In genomic region chr14:101874001-101874400, GRCh38 we compare ENCODE assay signal across 19 cellular contexts.
DNase-seq lines count a peak whose midpoint lies in the region; ATAC-seq and TF ChIP-seq lines count a peak whose summit lies in the region.
"Had no signal": no experiment of that assay in that cellular context is flagged by ENCODE, and none has a peak within 500 bp of the region (broad histone marks: within the 10 kb centered on the region; RNA-seq: fewer than 3 reads in every experiment).

No MANE protein-coding gene starts in this region.

- no peak overlapping the region for H2AFZ ChIP-seq in OCI-LY3 (ENCODE audit: low read depth, low read length)

- peaks cover 86% of the 10 kb centered on the region for H3K4me1 Mint-ChIP-seq in activated T-cell treated with anti-CD3 and anti-CD28 coated beads, Interleukin-2, amount 50 U/mL, for 24 hours (ENCODE audit: low read depth)
- peaks cover 96% of the 10 kb centered on the region for H3K4me1 Mint-ChIP-seq in central memory CD8-positive, alpha-beta T cell
- peaks cover 40 to 93% of the 10 kb centered on the region in 2 donors for H3K4me1 Mint-ChIP-seq in stimulated activated naive B cell treated with anti-CD40 and anti-IgM and Interleukin-4, amounts not matched to agents 10 μg/mL and 1 μg/mL and 100 μg/mL, for 72 hours

- no peak for TF ChIP-seq CTCF in OCI-LY3 (IDR thresholded peaks at IDR 0.05; ENCODE audit: low read depth, low read length)

- 0 out of 2 replicates have a peak, but pooled peaks cover 6% of the 10 kb centered on the region for H4K20me1 ChIP-seq in OCI-LY3 (ENCODE audit: insufficient read depth, low read length)

- H3K79me2 ChIP-seq in OCI-LY3 (ENCODE audit: low read length): peaks cover 73% of the 10 kb centered on the region

- no peaks in the 10 kb centered on the region for H3K27me3 ChIP-seq in OCI-LY3 (ENCODE audit: low read depth, low read length)
- H3K27me3 ChIP-seq: left lung, thyroid gland had no signal

- H3K27ac Mint-ChIP-seq in activated T-cell treated with anti-CD3 and anti-CD28 coated beads, Interleukin-2, amount 50 U/mL, for 24 hours: peak overlapping the region; percentile 13
- peak overlapping the region; percentile 38 for H3K27ac Mint-ChIP-seq in central memory CD8-positive, alpha-beta T cell (ENCODE audit: low read depth)
- H3K27ac Mint-ChIP-seq in stimulated activated naive B cell treated with anti-CD40 and anti-IgM and Interleukin-4, amounts not matched to agents 10 μg/mL and 1 μg/mL and 100 μg/mL, for 72 hours: peak overlapping the region; percentile 37
- H3K27ac Mint-ChIP-seq: stimulated activated memory B cell treated with anti-CD40 and anti-IgM and Interleukin-4, amounts not matched to agents 10 μg/mL and 1 μg/mL and 100 μg/mL, for 72 hours had no signal

- no peak for ATAC-seq in central memory CD8-positive, alpha-beta T cell (replicated peaks; ENCODE audit: extremely low read depth, poor library complexity, severe bottlenecking)
- no peak for ATAC-seq in stimulated activated naive B cell treated with anti-CD40 and anti-IgM and Interleukin-4, amounts not matched to agents 10 μg/mL and 1 μg/mL and 100 μg/mL, for 72 hours (replicated peaks)
- ATAC-seq in left lobe of liver (no peak), HG03432 (IDR thresholded peaks at IDR 0.05; ENCODE audit: unreplicated experiment) (no peak), GM18867 (IDR thresholded peaks at IDR 0.05; ENCODE audit: unreplicated experiment) (no peak)
- ATAC-seq: HCT116; left lung; right cardiac atrium; stimulated activated memory B cell treated with anti-CD40 and anti-IgM and Interleukin-4, amounts not matched to agents 10 μg/mL and 1 μg/mL and 100 μg/mL, for 72 hours had no signal

- no peak for DNase-seq in activated T-cell treated with anti-CD3 and anti-CD28 coated beads, Interleukin-2, amount 50 U/mL, for 24 hours
- DNase-seq in activated T-cell treated with anti-CD3 and anti-CD28 coated beads for 4 hours (no peak), left lobe of liver (ENCODE audit: low spot score) (no peak)
- DNase-seq in central memory CD8-positive, alpha-beta T cell (ENCODE audit: low spot score in 2 of 2): no peak
- DNase-seq in stimulated activated naive B cell treated with anti-CD40 and anti-IgM and Interleukin-4, amounts not matched to agents 10 μg/mL and 1 μg/mL and 100 μg/mL, for 72 hours: no peak
- DNase-seq: activated CD4-positive, alpha-beta T cell treated with anti-CD3 and anti-CD28 coated beads, Interleukin-2, amount 50 U/mL, for 1 hour; activated T-cell treated with anti-CD3 and anti-CD28 coated beads, Interleukin-2, amount 50 U/mL, for 1 hour; KG1; left lung; NCI-H1105 treated with DMSO at 0.1 percent for 48 hours; NCI-H526 treated with DMSO at 0.1 percent for 48 hours; right cardiac atrium; stimulated activated CD4-positive, alpha-beta T cell treated with anti-CD3 and anti-CD28 coated beads, Interleukin-15, amount 100 ng/mL, for 24 hours; thyroid gland had no signal

- no peaks in the 10 kb centered on the region for H3K9me3 Mint-ChIP-seq in activated T-cell treated with anti-CD3 and anti-CD28 coated beads, Interleukin-2, amount 50 U/mL, for 24 hours
- no peaks in the 10 kb centered on the region for H3K9me3 Mint-ChIP-seq in central memory CD8-positive, alpha-beta T cell
- H3K9me3 Mint-ChIP-seq in stimulated activated naive B cell treated with anti-CD40 and anti-IgM and Interleukin-4, amounts not matched to agents 10 μg/mL and 1 μg/mL and 100 μg/mL, for 72 hours: no peaks in the 10 kb centered on the region
- H3K9me3 Mint-ChIP-seq: stimulated activated memory B cell treated with anti-CD40 and anti-IgM and Interleukin-4, amounts not matched to agents 10 μg/mL and 1 μg/mL and 100 μg/mL, for 72 hours had no signal

- H3K9me3 ChIP-seq in OCI-LY3 (ENCODE audit: insufficient read depth, low read length): no peaks in the 10 kb centered on the region
- H3K9me3 ChIP-seq: left lung, thyroid gland had no signal

- H3K4me3 Mint-ChIP-seq in activated T-cell treated with anti-CD3 and anti-CD28 coated beads, Interleukin-2, amount 50 U/mL, for 24 hours: no peak overlapping the region
- no peak overlapping the region for H3K4me3 Mint-ChIP-seq in central memory CD8-positive, alpha-beta T cell
- H3K4me3 Mint-ChIP-seq in stimulated activated naive B cell treated with anti-CD40 and anti-IgM and Interleukin-4, amounts not matched to agents 10 μg/mL and 1 μg/mL and 100 μg/mL, for 72 hours: no peak overlapping the region
- H3K4me3 Mint-ChIP-seq: stimulated activated memory B cell treated with anti-CD40 and anti-IgM and Interleukin-4, amounts not matched to agents 10 μg/mL and 1 μg/mL and 100 μg/mL, for 72 hours had no signal

- peaks cover 57% of the 10 kb centered on the region for H3K4me1 ChIP-seq in OCI-LY3 (ENCODE audit: low read length)

- H3K27ac ChIP-seq in OCI-LY3 (ENCODE audit: low read length): no peak overlapping the region
- H3K27ac ChIP-seq: left lung, thyroid gland had no signal

- no peak overlapping the region for H3K4me3 ChIP-seq in OCI-LY3 (ENCODE audit: low read length)
- H3K4me3 ChIP-seq: left lung, thyroid gland had no signal

- peaks cover 49% of the 10 kb centered on the region for H3K36me3 Mint-ChIP-seq in activated T-cell treated with anti-CD3 and anti-CD28 coated beads, Interleukin-2, amount 50 U/mL, for 24 hours (ENCODE audit: low read depth)
- peaks cover 23% of the 10 kb centered on the region for H3K36me3 Mint-ChIP-seq in central memory CD8-positive, alpha-beta T cell (ENCODE audit: insufficient read depth)
- peaks cover 8 to 32% of the 10 kb centered on the region in 2 donors for H3K36me3 Mint-ChIP-seq in stimulated activated naive B cell treated with anti-CD40 and anti-IgM and Interleukin-4, amounts not matched to agents 10 μg/mL and 1 μg/mL and 100 μg/mL, for 72 hours

- no peak overlapping the region for H3K9ac ChIP-seq in OCI-LY3 (ENCODE audit: low read length)

- no peaks in the 10 kb centered on the region for H3K27me3 Mint-ChIP-seq in activated T-cell treated with anti-CD3 and anti-CD28 coated beads, Interleukin-2, amount 50 U/mL, for 24 hours
- no peaks in the 10 kb centered on the region for H3K27me3 Mint-ChIP-seq in central memory CD8-positive, alpha-beta T cell
- no peaks in the 10 kb centered on the region for H3K27me3 Mint-ChIP-seq in stimulated activated naive B cell treated with anti-CD40 and anti-IgM and Interleukin-4, amounts not matched to agents 10 μg/mL and 1 μg/mL and 100 μg/mL, for 72 hours
- H3K27me3 Mint-ChIP-seq: stimulated activated memory B cell treated with anti-CD40 and anti-IgM and Interleukin-4, amounts not matched to agents 10 μg/mL and 1 μg/mL and 100 μg/mL, for 72 hours had no signal

- peaks cover 14% of the 10 kb centered on the region for H3K36me3 ChIP-seq in OCI-LY3 (replicated peaks; ENCODE audit: low read depth, low read length)
- H3K36me3 ChIP-seq: thyroid gland had no signal

- peak overlapping the region; percentile 10; the same call in 1 of the 2 replicates for H3K4me2 ChIP-seq in OCI-LY3 (ENCODE audit: low read length)
